In genomic region chr11:65078151-65078550, GRCh38 we compare ENCODE assay signal across 1 cellular context.
TF ChIP-seq lines count a peak whose summit lies in the region.

No MANE protein-coding gene starts in this region.

TF ChIP-seq in SK-N-SH treated with all-trans-retinoic acid at 6 μM for 48 hours, 23 proteins besides CTCF, POLR2A, EP300 and RAD21:
- no peak for TF ChIP-seq GLIS3 (CRISPR knock-in tag; IDR thresholded peaks at IDR 0.05)
- no peak for TF ChIP-seq ESRRG (CRISPR knock-in tag; IDR thresholded peaks at IDR 0.05)
- no peak for TF ChIP-seq ZFP3 (CRISPR knock-in tag; IDR thresholded peaks at IDR 0.05)
- no peak for TF ChIP-seq CSRNP3 (CRISPR knock-in tag; IDR thresholded peaks at IDR 0.05)
- TF ChIP-seq PPARA (CRISPR knock-in tag; IDR thresholded peaks at IDR 0.05; ENCODE audit: borderline replicate concordance) = no peak
- no peak for TF ChIP-seq CSDC2 (CRISPR knock-in tag; IDR thresholded peaks at IDR 0.05)
- no peak for TF ChIP-seq BACH2 (CRISPR knock-in tag; IDR thresholded peaks at IDR 0.05; ENCODE audit: borderline replicate concordance)
- TF ChIP-seq TSHZ2 (CRISPR knock-in tag; IDR thresholded peaks at IDR 0.05) = no peak
